In genomic region chr12:26767116-26767515, GRCh38 we compare ENCODE assay signal across 2 cellular contexts.
TF ChIP-seq lines count a peak whose summit lies in the region.

No MANE protein-coding gene starts in this region.

TF ChIP-seq in GM12891, 5 proteins besides CTCF, POLR2A, EP300 and RAD21:
- TF ChIP-seq POLR2AphosphoS5 (IDR thresholded peaks at IDR 0.05; ENCODE audit: low read depth, low read length), result no peak
- TF ChIP-seq SPI1 (IDR thresholded peaks at IDR 0.05; ENCODE audit: low read depth, low read length), result no peak
- no peak for TF ChIP-seq PAX5 (IDR thresholded peaks at IDR 0.05; ENCODE audit: insufficient read depth, low read length, severe bottlenecking)
- TF ChIP-seq POU2F2 (IDR thresholded peaks at IDR 0.05; ENCODE audit: low read depth, low read length), result no peak
- TF ChIP-seq TAF1 (IDR thresholded peaks at IDR 0.05; ENCODE audit: low read depth, low read length), result no peak

TF ChIP-seq in H1, 55 proteins besides CTCF, POLR2A, EP300 and RAD21:
- TF ChIP-seq SIN3A (conservative IDR thresholded peaks at IDR 0.05 in 1 of 2, IDR thresholded peaks at IDR 0.05 in 1 of 2; ENCODE audit: low read depth in 1 of 2, low read length in 2 of 2), result no peak
- TF ChIP-seq SAP30 (IDR thresholded peaks at IDR 0.05; ENCODE audit: insufficient read depth, insufficient replicate concordance, low read length), result no peak
- no peak for TF ChIP-seq CBX5 (IDR thresholded peaks at IDR 0.05; ENCODE audit: low read depth, low read length)
- TF ChIP-seq TAF7 (optimal IDR thresholded peaks at IDR 0.05; ENCODE audit: borderline replicate concordance, low read depth, low read length), result no peak
- no peak for TF ChIP-seq RXRA (IDR thresholded peaks at IDR 0.05; ENCODE audit: insufficient read depth, low read depth, low read length)
- no peak for TF ChIP-seq KDM4A (IDR thresholded peaks at IDR 0.05; ENCODE audit: low read depth, low read length, severe bottlenecking)
- no peak for TF ChIP-seq ASH2L (IDR thresholded peaks at IDR 0.05; ENCODE audit: low read length)
- TF ChIP-seq E2F6 (IDR thresholded peaks at IDR 0.05), result no peak
- no peak for TF ChIP-seq JUND (IDR thresholded peaks at IDR 0.05; ENCODE audit: low read length)
- no peak for TF ChIP-seq NRF1 (IDR thresholded peaks at IDR 0.05; ENCODE audit: low read depth, low read length)
- no peak for TF ChIP-seq TEAD4 (IDR thresholded peaks at IDR 0.05; ENCODE audit: low read depth, low read length)
- TF ChIP-seq ATF2 (IDR thresholded peaks at IDR 0.05; ENCODE audit: low read length), result no peak
- no peak for TF ChIP-seq PHF8 (conservative IDR thresholded peaks at IDR 0.05; ENCODE audit: low read depth, low read length)
- TF ChIP-seq SP1 (IDR thresholded peaks at IDR 0.05; ENCODE audit: low read depth, low read length), result no peak
- TF ChIP-seq CHD7 (IDR thresholded peaks at IDR 0.05; ENCODE audit: insufficient replicate concordance, low read length), result no peak
- TF ChIP-seq POU5F1 (IDR thresholded peaks at IDR 0.05; ENCODE audit: low read depth, low read length), result no peak
- no peak for TF ChIP-seq MAX (IDR thresholded peaks at IDR 0.05)
- TF ChIP-seq SIX5 (IDR thresholded peaks at IDR 0.05; ENCODE audit: low read depth, low read length), result no peak
